Comparison of ENCODE assay signal across 19 cellular contexts in genomic region chr2:66960161-66960560, GRCh38.
DNase-seq lines count a peak whose midpoint lies in the region; ATAC-seq and TF ChIP-seq lines count a peak whose summit lies in the region.
"Had no signal": no experiment of that assay in that cellular context is flagged by ENCODE, and none has a peak within 500 bp of the region (broad histone marks: within the 10 kb centered on the region; RNA-seq: fewer than 3 reads in every experiment).

No MANE protein-coding gene starts in this region.

- no peak overlapping the region for H4K5ac ChIP-seq in H9 (ENCODE audit: insufficient read length, low read depth, low read length)

- no peaks in the 10 kb centered on the region for H3K79me1 ChIP-seq in H9 (ENCODE audit: insufficient read depth, low read depth, low read length, poor library complexity, severe bottlenecking)

- H3K56ac ChIP-seq in H9 (ENCODE audit: insufficient read length, low read depth, low read length), result no peak overlapping the region

- H3T11ph ChIP-seq in H9 (ENCODE audit: low read length), result no peak overlapping the region

- H4K20me1 ChIP-seq in H9 (ENCODE audit: control insufficient read depth, insufficient read depth, insufficient read length), result no peaks in the 10 kb centered on the region
- no peaks in the 10 kb centered on the region for H4K20me1 ChIP-seq in neural progenitor cell (ENCODE audit: low read depth)

- H4K8ac ChIP-seq in H9 (replicated peaks; ENCODE audit: insufficient read length, low read depth, low read length), result no peak overlapping the region

- H3K23me2 ChIP-seq in H9 (ENCODE audit: insufficient read length, low read depth, low read length, poor library complexity, severe bottlenecking), result no peaks in the 10 kb centered on the region

- peak; percentile 1 for DNase-seq in Daoy (ENCODE audit: low read depth)
- DNase-seq in H9, result peak; percentile 29
- DNase-seq in left ventricle myocardium superior, result peak; percentile 38
- peak; percentile 6 for DNase-seq in neural progenitor cell (ENCODE audit: low spot score)
- DNase-seq in CD4-positive, alpha-beta T cell, result no peak
- no peak for DNase-seq in GM13977 (ENCODE audit: low spot score)
- DNase-seq in stimulated activated naive CD4-positive, alpha-beta T cell treated with Interleukin-2 at 50 U/mL for 16 hours (lab: John Stamatoyannopoulos, UW), result no peak
- DNase-seq: C1 segment of cervical spinal cord, EL, H7, HFFc6, KG1, MV-4-11, NCI-H1694, NCI-H446, NCI-H526, OCI-M1, SHP77 had no signal

- H3K36me3 Mint-ChIP-seq in H9 (ENCODE audit: insufficient read depth in 1 of 3, low read depth in 3 of 3) (no peaks in the 10 kb centered on the region), neural progenitor cell (no peaks in the 10 kb centered on the region)
- no peaks in the 10 kb centered on the region for H3K36me3 Mint-ChIP-seq in CD4-positive, alpha-beta T cell (ENCODE audit: low read depth)

- no peak overlapping the region for H3K9ac ChIP-seq in H9 (ENCODE audit: extremely low read depth, insufficient read length, low read length)
- no peak overlapping the region for H3K9ac ChIP-seq in neural progenitor cell

- H3K4me2 ChIP-seq in H9 (ENCODE audit: insufficient read depth, insufficient read length, low read length) (no peak overlapping the region), neural progenitor cell (no peak overlapping the region)

- no peak overlapping the region for H3K4me3 Mint-ChIP-seq in H9
- no peak overlapping the region for H3K4me3 Mint-ChIP-seq in neural progenitor cell
- no peak overlapping the region for H3K4me3 Mint-ChIP-seq in CD4-positive, alpha-beta T cell
- H3K4me3 Mint-ChIP-seq: HFFc6 had no signal

- H3K27me3 ChIP-seq in H9 (ENCODE audit: insufficient read depth, low read length) (no peaks in the 10 kb centered on the region), neural progenitor cell (no peaks in the 10 kb centered on the region)
- no peaks in the 10 kb centered on the region for H3K27me3 ChIP-seq in CD4-positive, alpha-beta T cell (ENCODE audit: control insufficient read depth, insufficient read depth, low read length)

- H3K14ac ChIP-seq in H9 (ENCODE audit: insufficient read depth, low read length), result no peak overlapping the region

- H3K36me3 ChIP-seq in neural progenitor cell, result no peaks in the 10 kb centered on the region

- no peak overlapping the region for H3K23ac ChIP-seq in H9 (ENCODE audit: insufficient read length, low read depth, low read length)

- H3K27ac ChIP-seq in H9 (ENCODE audit: insufficient read length, low read depth, low read length) (no peak overlapping the region), neural progenitor cell (no peak overlapping the region)
- H3K27ac ChIP-seq in CD4-positive, alpha-beta T cell (ENCODE audit: low read depth, low read length), result no peak overlapping the region

- no peaks in the 10 kb centered on the region for H3K9me3 Mint-ChIP-seq in H9
- no peaks in the 10 kb centered on the region for H3K9me3 Mint-ChIP-seq in neural progenitor cell
- H3K9me3 Mint-ChIP-seq in CD4-positive, alpha-beta T cell, result no peaks in the 10 kb centered on the region
- H3K9me3 Mint-ChIP-seq: HFFc6 had no signal

- H2AK5ac ChIP-seq in H9 (ENCODE audit: insufficient read length, low read length), result no peak overlapping the region

- intact Hi-C loops in left ventricle myocardium superior (cut with micrococcal nuclease), result no loop called here
- intact Hi-C loops in CD4-positive, alpha-beta T cell (cut with DNase I, micrococcal nuclease), result no loop called here

- H3K9me3 ChIP-seq in H9 (ENCODE audit: control insufficient read depth, low read depth, low read length) (no peaks in the 10 kb centered on the region), neural progenitor cell (ENCODE audit: low read depth) (no peaks in the 10 kb centered on the region)
- H3K9me3 ChIP-seq in CD4-positive, alpha-beta T cell (ENCODE audit: control insufficient read depth, low read length), result no peaks in the 10 kb centered on the region

- CTCF ChIA-PET in CD4-positive, alpha-beta T cell (lab: Charles Lee), result no interaction called here

- H3K4me1 ChIP-seq in H9 (ENCODE audit: insufficient read depth, low read length) (no peaks in the 10 kb centered on the region), neural progenitor cell (peaks cover 13% of the 10 kb centered on the region)

- H3F3A ChIP-seq in neural progenitor cell (ENCODE audit: low read depth), result no peaks in the 10 kb centered on the region

- peak; percentile 39 for ATAC-seq in left ventricle myocardium superior
- ATAC-seq in CD4-positive, alpha-beta T cell (ENCODE audit: poor library complexity), result no peak
- no peak for ATAC-seq in HG02973 (IDR thresholded peaks at IDR 0.05; ENCODE audit: unreplicated experiment)

- no peak overlapping the region for H2BK120ac ChIP-seq in H9 (ENCODE audit: low read depth, low read length, poor library complexity, severe bottlenecking)

- WGBS in H9 (ENCODE audit: extremely low coverage, insufficient read length, low lambda C conversion rate), result no CpG with 5 or more reads among the region's 7 CpGs

- no peak overlapping the region for H2BK5ac ChIP-seq in H9 (ENCODE audit: insufficient read length, low read length)

- TF ChIP-seq CTCF in H9 (conservative IDR thresholded peaks at IDR 0.05) (no peak), neural progenitor cell (IDR thresholded peaks at IDR 0.05) (no peak), GM13977 (IDR thresholded peaks at IDR 0.05; ENCODE audit: extremely low read depth, insufficient read depth, missing control alignments) (no peak)
- no peak for TF ChIP-seq CTCF in CD4-positive, alpha-beta T cell (IDR thresholded peaks at IDR 0.05)

- H3K27me3 Mint-ChIP-seq in H9 (ENCODE audit: low read depth), result no peaks in the 10 kb centered on the region
- no peaks in the 10 kb centered on the region for H3K27me3 Mint-ChIP-seq in neural progenitor cell (ENCODE audit: insufficient read depth, low read depth)
- H3K27me3 Mint-ChIP-seq in CD4-positive, alpha-beta T cell, result no peaks in the 10 kb centered on the region

- H3K4ac ChIP-seq in H9 (ENCODE audit: low read depth, low read length), result no peak overlapping the region

- no peak overlapping the region for H2BK20ac ChIP-seq in H9 (ENCODE audit: low read depth, low read length, poor library complexity, severe bottlenecking)

- no peak overlapping the region for H4K91ac ChIP-seq in H9 (ENCODE audit: insufficient read length, low read depth, low read length)

- H3K27ac Mint-ChIP-seq in H9 (0 out of 7 replicates have a peak overlapping the region, but pooled peaks of 1 of the 3 experiments have one; percentile 32), neural progenitor cell (no peak overlapping the region)
- H3K27ac Mint-ChIP-seq in CD4-positive, alpha-beta T cell, result no peak overlapping the region
- H3K27ac Mint-ChIP-seq: HFFc6 had no signal

- H3K4me1 Mint-ChIP-seq in H9 (peaks cover 9 to 10% of the 10 kb centered on the region in 2 experiments), neural progenitor cell (peaks cover 22% of the 10 kb centered on the region)
- no peaks in the 10 kb centered on the region for H3K4me1 Mint-ChIP-seq in CD4-positive, alpha-beta T cell (ENCODE audit: low read depth)

- POLR2A ChIA-PET in CD4-positive, alpha-beta T cell (lab: Charles Lee), result no interaction called here

- no peak overlapping the region for H3K18ac ChIP-seq in H9 (ENCODE audit: insufficient read length, low read depth, low read length)

- H2BK15ac ChIP-seq in H9 (ENCODE audit: low read depth, low read length), result no peak overlapping the region

- no peak overlapping the region for H3K4me3 ChIP-seq in neural progenitor cell

- H2AFZ ChIP-seq in H9 (ENCODE audit: low read length) (no peak overlapping the region), neural progenitor cell (replicated peaks) (no peak overlapping the region)

- H3K79me2 ChIP-seq in H9 (ENCODE audit: insufficient read depth, low read length), result no peaks in the 10 kb centered on the region
- no peaks in the 10 kb centered on the region for H3K79me2 ChIP-seq in neural progenitor cell (ENCODE audit: low read depth)

- in situ Hi-C loops in GM13977 (cut with MboI; ENCODE audit: low pct_unique_long_range_greater_than_20kb, low sequenced_read_pairs, unreplicated experiment), result no loop called here

- no peak overlapping the region for H2BK12ac ChIP-seq in H9 (ENCODE audit: insufficient read length, low read depth, low read length)

Comparison
In these comparisons a context has a peak if more than half of its experiments do, and no peak if none do; other contexts are left out.
1. DNase-seq: peak in Daoy (single experiment), H9 (single experiment), left ventricle myocardium superior (single experiment) and neural progenitor cell (single experiment); none in CD4-positive, alpha-beta T cell (0 of 10), GM13977 (single experiment) and stimulated activated naive CD4-positive, alpha-beta T cell treated with Interleukin-2 at 50 U/mL for 16 hours (single experiment).